In genomic region chr19:38264486-38265212, GRCh38 we compare ENCODE assay signal across 8 cellular contexts. TPM values are rescaled to one million over a fixed set of nuclear protein-coding genes. Genes with fewer than 3 reads are reported as not detected.
A peak's percentile ranks its signal among the peaks of the same experiment; 100 is the strongest.
DNase-seq lines count a peak whose midpoint lies in the region; ATAC-seq and TF ChIP-seq lines count a peak whose summit lies in the region.

A gene with protein sequence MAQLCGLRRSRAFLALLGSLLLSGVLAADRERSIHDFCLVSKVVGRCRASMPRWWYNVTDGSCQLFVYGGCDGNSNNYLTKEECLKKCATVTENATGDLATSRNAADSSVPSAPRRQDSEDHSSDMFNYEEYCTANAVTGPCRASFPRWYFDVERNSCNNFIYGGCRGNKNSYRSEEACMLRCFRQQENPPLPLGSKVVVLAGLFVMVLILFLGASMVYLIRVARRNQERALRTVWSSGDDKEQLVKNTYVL (plus strand): TSS chr19:38264573. CDS start chr19:38264893, 320 bp downstream.

- H3K4me1 ChIP-seq in left ventricle myocardium inferior, result peaks cover 13% of the 10 kb centered on the region

- TF ChIP-seq CTCF in left ventricle myocardium inferior (IDR thresholded peaks at IDR 0.05; ENCODE audit: borderline replicate concordance) (no peak), retinal pigment epithelial cell (conservative IDR thresholded peaks at IDR 0.05; ENCODE audit: low read depth, low read length) (no peak)

- peak within 1 kb of the TSS; percentile 95 for H3K4me3 Mint-ChIP-seq in activated naive CD8-positive, alpha-beta T cell treated with anti-CD3 and anti-CD28 coated beads, Interleukin-2, amount 10 ng/mL, durations not matched to agents 7 days and 5 days

- H3K27ac ChIP-seq in left ventricle myocardium inferior (replicated peaks), result peak within 1 kb of the TSS; percentile 37

- peaks cover 22% of the 10 kb centered on the region for H3K4me1 Mint-ChIP-seq in activated naive CD8-positive, alpha-beta T cell treated with anti-CD3 and anti-CD28 coated beads, Interleukin-2, amount 10 ng/mL, durations not matched to agents 7 days and 5 days

- peaks cover 5% of the 10 kb centered on the region for H3K36me3 Mint-ChIP-seq in activated naive CD8-positive, alpha-beta T cell treated with anti-CD3 and anti-CD28 coated beads, Interleukin-2, amount 10 ng/mL, durations not matched to agents 7 days and 5 days

- POLR2A ChIA-PET in activated naive CD8-positive, alpha-beta T cell treated with anti-CD3 and anti-CD28 coated beads, Interleukin-2, amount 10 ng/mL, durations not matched to agents 7 days and 5 days (lab: Charles Lee), result interaction anchor here (1.2 to 2.8 kb wide), 10 partner anchors 10 to 138 kb away, joined by 3 to 14 read pairs (median 4); partner anchors contain the start of genes CATSPERG, FAM98C, KCNK6 and PSMD8

- H3K27me3 ChIP-seq in left ventricle myocardium inferior (ENCODE audit: low read depth), result peaks cover 11% of the 10 kb centered on the region

- H3K9me3 ChIP-seq in left ventricle myocardium inferior (replicated peaks), result no peaks in the 10 kb centered on the region

- H3K27me3 Mint-ChIP-seq in activated naive CD8-positive, alpha-beta T cell treated with anti-CD3 and anti-CD28 coated beads, Interleukin-2, amount 10 ng/mL, durations not matched to agents 7 days and 5 days, result no peaks in the 10 kb centered on the region

- peak within 1 kb of the TSS; percentile 95 for H3K27ac Mint-ChIP-seq in activated naive CD8-positive, alpha-beta T cell treated with anti-CD3 and anti-CD28 coated beads, Interleukin-2, amount 10 ng/mL, durations not matched to agents 7 days and 5 days

- DNase-seq in stimulated activated CD4-positive, alpha-beta T cell treated with anti-CD3 and anti-CD28 coated beads, Interleukin-1b, Interleukin-23, amount 100 ng/mL, for 24 hours (ENCODE audit: low read depth in 4 of 4, low spot score in 1 of 4), result peak in 3 of 4 experiments; percentile 10 to 29 (median 15)
- DNase-seq in stimulated activated CD4-positive, alpha-beta T cell treated with anti-CD3 and anti-CD28 coated beads, Interleukin-12 subunit alpha, Interleukin-12 subunit beta, amount 100 ng/mL, for 4 hours, result no peak
- DNase-seq in NCI-H345 (lab: John Stamatoyannopoulos, UW) (peak; percentile 99), left ventricle myocardium inferior (no peak), retinal pigment epithelial cell (ENCODE audit: low read depth) (no peak), HK-2 (ENCODE audit: unreplicated experiment) (no peak)
- DNase-seq in activated naive CD8-positive, alpha-beta T cell treated with anti-CD3 and anti-CD28 coated beads, Interleukin-2, amount 10 ng/mL, durations not matched to agents 7 days and 5 days, result no peak

- H3K9me3 Mint-ChIP-seq in activated naive CD8-positive, alpha-beta T cell treated with anti-CD3 and anti-CD28 coated beads, Interleukin-2, amount 10 ng/mL, durations not matched to agents 7 days and 5 days, result no peaks in the 10 kb centered on the region

- no peaks in the 10 kb centered on the region for H3K36me3 ChIP-seq in left ventricle myocardium inferior

- ATAC-seq in activated naive CD8-positive, alpha-beta T cell treated with anti-CD3 and anti-CD28 coated beads, Interleukin-2, amount 10 ng/mL, durations not matched to agents 7 days and 5 days (ENCODE audit: low read depth), result peak; percentile 31
- no peak for ATAC-seq in HG02588 (IDR thresholded peaks at IDR 0.05; ENCODE audit: unreplicated experiment)

- H3K4me3 ChIP-seq in left ventricle myocardium inferior (peak within 1 kb of the TSS; percentile 72), retinal pigment epithelial cell (ENCODE audit: low read length) (peak within 1 kb of the TSS; percentile 55)

- intact Hi-C loops in left ventricle myocardium inferior (cut with micrococcal nuclease), result no loop called here

RNA-seq across cellular contexts. Expression of the gene that starts here (rescaled TPM):
- 10 to 100 TPM; 50.3 to 60.9 TPM for total RNA-seq in activated naive CD8-positive, alpha-beta T cell treated with anti-CD3 and anti-CD28 coated beads, Interleukin-2, amount 10 ng/mL, durations not matched to agents 7 days and 5 days
- total RNA-seq in left ventricle myocardium inferior, result 6.8 TPM

Comparison
In these comparisons a context has a peak if more than half of its experiments do, and no peak if none do; other contexts are left out.
1. DNase-seq: peak in stimulated activated CD4-positive, alpha-beta T cell treated with anti-CD3 and anti-CD28 coated beads, Interleukin-1b, Interleukin-23, amount 100 ng/mL, for 24 hours (3 of 4) and NCI-H345 (single experiment); none in stimulated activated CD4-positive, alpha-beta T cell treated with anti-CD3 and anti-CD28 coated beads, Interleukin-12 subunit alpha, Interleukin-12 subunit beta, amount 100 ng/mL, for 4 hours (single experiment), activated naive CD8-positive, alpha-beta T cell treated with anti-CD3 and anti-CD28 coated beads, Interleukin-2, amount 10 ng/mL, durations not matched to agents 7 days and 5 days (single experiment), left ventricle myocardium inferior (single experiment), retinal pigment epithelial cell (single experiment) and HK-2 (single experiment).